Comparison of ENCODE assay signal across 17 cellular contexts in the genomic region with DNA sequence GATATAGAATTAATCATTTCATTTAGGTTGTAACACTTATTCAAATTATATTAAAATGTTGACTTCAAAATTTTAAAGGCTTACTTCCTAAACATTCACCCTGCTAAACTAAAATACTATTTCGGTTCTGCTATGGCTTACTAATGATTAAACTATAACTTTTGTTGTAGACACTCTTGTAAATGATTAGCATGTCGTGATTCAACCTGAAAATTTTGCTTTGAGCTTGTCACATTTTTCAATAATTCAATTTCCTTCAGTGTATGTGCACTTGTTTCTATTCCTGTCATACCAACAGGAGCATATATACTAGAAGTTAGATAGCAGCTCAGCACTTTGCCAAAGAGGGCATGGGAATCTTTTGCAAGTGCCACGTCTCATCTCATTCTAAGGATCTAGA.
DNase-seq lines count a peak whose midpoint lies in the region; ATAC-seq, FAIRE-seq and TF ChIP-seq lines count a peak whose summit lies in the region.
"Had no signal": no experiment of that assay in that cellular context is flagged by ENCODE, and none has a peak within 500 bp of the region (broad histone marks: within the 10 kb centered on the region; RNA-seq: fewer than 3 reads in every experiment).

No MANE protein-coding gene starts in this region.

- H3K18ac ChIP-seq in neuronal stem cell (ENCODE audit: low read length) = no peak overlapping the region

- H3K14ac ChIP-seq in neuronal stem cell (ENCODE audit: low read length) = no peak overlapping the region

- H4K8ac ChIP-seq in neuronal stem cell (ENCODE audit: low read depth, low read length) = no peak overlapping the region

- H4K91ac ChIP-seq in neuronal stem cell (ENCODE audit: low read depth, low read length, poor library complexity) = no peak overlapping the region

- H4K20me1 ChIP-seq in MM.1S (ENCODE audit: insufficient read depth, low read length) = no peaks in the 10 kb centered on the region

- DNase-seq in RCC 7860 (ENCODE audit: low spot score) (no peak), MM.1S (no peak), SW480 (ENCODE audit: low spot score) (no peak), adrenal gland (no peak), neuronal stem cell (ENCODE audit: low spot score) (no peak)
- DNase-seq: activated B cell treated with CpG ODN at 0.5 μM for 24 hours; activated naive CD8-positive, alpha-beta T cell treated with anti-CD3 and anti-CD28 coated beads, Interleukin-2, amount 50 U/mL, for 24 hours; cerebellar nuclear complex; DMS79 treated with DMSO at 0.1 percent for 48 hours; heart right ventricle; NCI-H2171 treated with DMSO at 0.1 percent for 48 hours; OCI-M1 had no signal

- no peak for TF ChIP-seq POLR2A in adrenal gland (IDR thresholded peaks at IDR 0.05)

- H3K36me3 ChIP-seq in MM.1S (replicated peaks; ENCODE audit: insufficient read depth, low read length) = no peaks in the 10 kb centered on the region
- H3K36me3 ChIP-seq in adrenal gland (replicated peaks in 1 of 2) = no peaks in the 10 kb centered on the region
- no peaks in the 10 kb centered on the region for H3K36me3 ChIP-seq in neuronal stem cell (replicated peaks in 1 of 2; ENCODE audit: control insufficient read depth in 2 of 2, insufficient read depth in 2 of 2, low read length in 2 of 2)
- H3K36me3 ChIP-seq: HAP-1, heart right ventricle, neural progenitor cell had no signal

- WGBS in adrenal gland, 4 donors = 62 to 82% (median 73%) methylated on average over 3 of the region's 3 CpGs
- whole genome bisulfite sequencing in neuronal stem cell (ENCODE audit: extremely low coverage in 2 of 2, insufficient read length in 2 of 2, insufficient replicate concordance in 1 of 2), 2 donors = no CpG with 5 or more reads among the region's 3 CpGs

- TF ChIP-seq CTCF in MM.1S (IDR thresholded peaks at IDR 0.05; ENCODE audit: low read length) (no peak), adrenal gland (IDR thresholded peaks at IDR 0.05) (no peak)

- ATAC-seq in GM18867 (IDR thresholded peaks at IDR 0.05; ENCODE audit: unreplicated experiment) = peak; percentile 51
- peak; percentile 68 for ATAC-seq in GM21528 (IDR thresholded peaks at IDR 0.05; ENCODE audit: low FRiP score, unreplicated experiment)
- peak; percentile 69 for ATAC-seq in HG03064 (IDR thresholded peaks at IDR 0.05; ENCODE audit: low read depth, unreplicated experiment)
- ATAC-seq: activated naive CD8-positive, alpha-beta T cell treated with anti-CD3 and anti-CD28 coated beads, Interleukin-2, amount 50 U/mL, for 24 hours; heart right ventricle had no signal

- no peak overlapping the region for H2BK120ac ChIP-seq in neuronal stem cell (ENCODE audit: low read depth, low read length)

- no peaks in the 10 kb centered on the region for H3K79me2 ChIP-seq in MM.1S (ENCODE audit: low read length)

- H2BK5ac ChIP-seq in neuronal stem cell (ENCODE audit: low read length) = no peak overlapping the region

- H2BK12ac ChIP-seq in neuronal stem cell (ENCODE audit: low read length) = no peak overlapping the region

- no peak overlapping the region for H2BK15ac ChIP-seq in neuronal stem cell (ENCODE audit: low read length)

- H3K27me3 ChIP-seq in MM.1S (replicated peaks; ENCODE audit: insufficient read depth, low read length) (no peaks in the 10 kb centered on the region), adrenal gland (no peaks in the 10 kb centered on the region), neuronal stem cell (ENCODE audit: control insufficient read depth in 3 of 3, insufficient read depth in 3 of 3, low read depth in 1 of 3, low read length in 3 of 3) (no peaks in the 10 kb centered on the region)
- H3K27me3 ChIP-seq: heart right ventricle, neural progenitor cell had no signal

- no peaks in the 10 kb centered on the region for H3K79me1 ChIP-seq in neuronal stem cell (ENCODE audit: low read depth, low read length)

- no peak overlapping the region for H3K4ac ChIP-seq in neuronal stem cell (ENCODE audit: low read length)

- FAIRE-seq in RCC 7860 (lab: Jason Lieb, UNC) = peak; percentile 61

- H3K9ac ChIP-seq in MM.1S (ENCODE audit: low read length) = no peak overlapping the region
- no peak overlapping the region for H3K9ac ChIP-seq in neuronal stem cell (ENCODE audit: low read depth, low read length, poor library complexity)
- H3K9ac ChIP-seq: neural progenitor cell had no signal

- no peak overlapping the region for H3K27ac ChIP-seq in MM.1S (ENCODE audit: low read length)
- no peak overlapping the region for H3K27ac ChIP-seq in adrenal gland
- H3K27ac ChIP-seq in neuronal stem cell (replicated peaks; ENCODE audit: low read length) = no peak overlapping the region
- H3K27ac ChIP-seq: heart right ventricle, neural progenitor cell had no signal

- no peak overlapping the region for H2AFZ ChIP-seq in MM.1S (ENCODE audit: low read length)
- H2AFZ ChIP-seq in neuronal stem cell (ENCODE audit: low read length) = no peak overlapping the region
- H2AFZ ChIP-seq: neural progenitor cell had no signal

- intact Hi-C loops in adrenal gland (cut with DNase I) = no loop called here

- no peak overlapping the region for H3K23ac ChIP-seq in neuronal stem cell (ENCODE audit: low read depth, low read length, poor library complexity)

- H3K4me3 ChIP-seq in MM.1S (ENCODE audit: low read length) = no peak overlapping the region
- H3K4me3 ChIP-seq in adrenal gland = no peak overlapping the region
- H3K4me3 ChIP-seq in neuronal stem cell (ENCODE audit: low read length in 2 of 2) = no peak overlapping the region
- H3K4me3 ChIP-seq: HAP-1, heart right ventricle, neural progenitor cell had no signal

- no peak overlapping the region for H3K4me2 ChIP-seq in MM.1S (ENCODE audit: low read depth, low read length)
- no peak overlapping the region for H3K4me2 ChIP-seq in neuronal stem cell (ENCODE audit: insufficient read depth, low read length, poor library complexity, severe bottlenecking)
- H3K4me2 ChIP-seq: neural progenitor cell had no signal

- no peak overlapping the region for H2AK5ac ChIP-seq in neuronal stem cell (ENCODE audit: low read depth, low read length)

- H3K9me3 ChIP-seq in MM.1S (replicated peaks; ENCODE audit: insufficient read depth, low read length) (no peaks in the 10 kb centered on the region), adrenal gland (replicated peaks in 1 of 3) (no peaks in the 10 kb centered on the region), neuronal stem cell (replicated peaks in 1 of 2; ENCODE audit: control insufficient read depth in 2 of 2, insufficient read depth in 1 of 2, low read depth in 1 of 2, low read length in 2 of 2) (no peaks in the 10 kb centered on the region)
- H3K9me3 ChIP-seq: HAP-1, heart right ventricle had no signal

- no peaks in the 10 kb centered on the region for H3K9me2 ChIP-seq in MM.1S (replicated peaks; ENCODE audit: insufficient read depth, low read length)

- H3K4me1 ChIP-seq in MM.1S (ENCODE audit: low read length) = no peaks in the 10 kb centered on the region
- H3K4me1 ChIP-seq in adrenal gland (replicated peaks in 1 of 2) = no peaks in the 10 kb centered on the region
- H3K4me1 ChIP-seq in neuronal stem cell (ENCODE audit: control insufficient read depth in 2 of 2, insufficient read depth in 1 of 2, low read depth in 1 of 2, low read length in 2 of 2) = no peaks in the 10 kb centered on the region
- H3K4me1 ChIP-seq: HAP-1, heart right ventricle, neural progenitor cell had no signal

- no peaks in the 10 kb centered on the region for H3F3A ChIP-seq in MM.1S (ENCODE audit: insufficient read depth, low read length)
